18 cellular contexts compared by ENCODE assay signal in genomic region chr7:26117142-26117807, GRCh38. TPM values are rescaled to one million over a fixed set of nuclear protein-coding genes. Genes with fewer than 3 reads are reported as not detected.
DNase-seq lines count a peak whose midpoint lies in the region; ATAC-seq and TF ChIP-seq lines count a peak whose summit lies in the region.
"Had no signal": no experiment of that assay in that cellular context is flagged by ENCODE, and none has a peak within 500 bp of the region (broad histone marks: within the 10 kb centered on the region; RNA-seq: fewer than 3 reads in every experiment).

No MANE protein-coding gene starts in this region.

- POLR2A ChIA-PET in MCF 10A (lab: Yijun Ruan, JAX) = no interaction called here

- intact Hi-C loops in MCF 10A (cut with micrococcal nuclease) = no loop called here

- no peaks in the 10 kb centered on the region for H3K27me3 Mint-ChIP-seq in activated T-cell treated with anti-CD3 and anti-CD28 coated beads, Interleukin-2, amount 50 U/mL, for 72 hours (ENCODE audit: low read depth)
- H3K27me3 Mint-ChIP-seq in MCF 10A (ENCODE audit: insufficient read depth, unreplicated experiment) = peaks cover 10% of the 10 kb centered on the region

- no peaks in the 10 kb centered on the region for H3K36me3 Mint-ChIP-seq in activated T-cell treated with anti-CD3 and anti-CD28 coated beads, Interleukin-2, amount 50 U/mL, for 72 hours (ENCODE audit: insufficient read depth in 2 of 2)
- H3K36me3 Mint-ChIP-seq in stimulated activated effector memory CD8-positive, alpha-beta T cell treated with anti-CD3 and anti-CD28 coated beads, Interleukin-12 subunit alpha, Interleukin-12 subunit beta, amount 100 ng/mL, for 72 hours = no peaks in the 10 kb centered on the region
- no peaks in the 10 kb centered on the region for H3K36me3 Mint-ChIP-seq in MCF 10A (ENCODE audit: insufficient read depth, unreplicated experiment)

- H3K4me1 Mint-ChIP-seq in activated T-cell treated with anti-CD3 and anti-CD28 coated beads, Interleukin-2, amount 50 U/mL, for 72 hours (ENCODE audit: low read depth) = peaks cover 17% of the 10 kb centered on the region
- H3K4me1 Mint-ChIP-seq in stimulated activated effector memory CD8-positive, alpha-beta T cell treated with anti-CD3 and anti-CD28 coated beads, Interleukin-12 subunit alpha, Interleukin-12 subunit beta, amount 100 ng/mL, for 72 hours = peaks cover 13% of the 10 kb centered on the region
- H3K4me1 Mint-ChIP-seq in MCF 10A (ENCODE audit: insufficient read depth, unreplicated experiment) = no peaks in the 10 kb centered on the region

- H3K36me3 ChIP-seq in WERI-Rb-1 = no peaks in the 10 kb centered on the region
- H3K36me3 ChIP-seq: pancreas had no signal

- TF ChIP-seq CTCF in NB4 (IDR thresholded peaks at IDR 0.05; ENCODE audit: low read depth, low read length) (peak; percentile 19), WERI-Rb-1 (IDR thresholded peaks at IDR 0.05; ENCODE audit: low read depth, low read length) (peak; percentile 55), MCF 10A (IDR thresholded peaks at IDR 0.05; ENCODE audit: unreplicated experiment) (no peak)

- BruUV-seq in MCF 10A (replicated peaks; lab: Mats Ljungman, UMichigan) = no TSS peak

- peak; percentile 46 to 66 for ATAC-seq in activated T-cell treated with anti-CD3 and anti-CD28 coated beads, Interleukin-2, amount 50 U/mL, for 72 hours (replicated peaks in 1 of 2)
- ATAC-seq in stimulated activated effector memory CD8-positive, alpha-beta T cell treated with anti-CD3 and anti-CD28 coated beads, Interleukin-12 subunit alpha, Interleukin-12 subunit beta, amount 100 ng/mL, for 72 hours = peak; percentile 67
- ATAC-seq in HG03025 (IDR thresholded peaks at IDR 0.05; ENCODE audit: low FRiP score, unreplicated experiment) = no peak
- ATAC-seq: mucosa of descending colon, pancreas, T-helper 17 cell had no signal

- CTCF ChIA-PET in MCF 10A (lab: Yijun Ruan, JAX) = interaction anchor here (1.0 kb wide), 1 partner anchor 26 kb away, joined by 3 read pairs; no protein-coding TSS in a partner anchor

- H3K27me3 ChIP-seq in WERI-Rb-1 (ENCODE audit: insufficient read depth, low read depth, severe bottlenecking) = no peaks in the 10 kb centered on the region
- H3K27me3 ChIP-seq: pancreas had no signal

- no peak overlapping the region for H3K4me3 Mint-ChIP-seq in activated T-cell treated with anti-CD3 and anti-CD28 coated beads, Interleukin-2, amount 50 U/mL, for 72 hours
- H3K4me3 Mint-ChIP-seq in stimulated activated effector memory CD8-positive, alpha-beta T cell treated with anti-CD3 and anti-CD28 coated beads, Interleukin-12 subunit alpha, Interleukin-12 subunit beta, amount 100 ng/mL, for 72 hours = no peak overlapping the region
- H3K4me3 Mint-ChIP-seq in MCF 10A (ENCODE audit: unreplicated experiment) = no peak overlapping the region
- H3K4me3 Mint-ChIP-seq: activated T-helper 1 cell treated with anti-CD3 and anti-CD28 coated beads, Interleukin-12 subunit alpha, Interleukin-12 subunit beta, Interleukin-2, Interleukin-4 antibody, amounts not matched to agents 30 ng/mL and 10 ng/mL and 1 ng/mL, durations not matched to agents 14 hours and 24 hours and 36 hours; T-helper 17 cell had no signal

- TF ChIP-seq POLR2A in NB4 (IDR thresholded peaks at IDR 0.05; ENCODE audit: extremely low read depth, insufficient read length) = no peak

- H3K9me3 ChIP-seq in WERI-Rb-1 (ENCODE audit: severe bottlenecking) = no peaks in the 10 kb centered on the region
- H3K9me3 ChIP-seq: mucosa of descending colon, pancreas had no signal

- no peak overlapping the region for H3K27ac Mint-ChIP-seq in activated T-cell treated with anti-CD3 and anti-CD28 coated beads, Interleukin-2, amount 50 U/mL, for 72 hours
- no peak overlapping the region for H3K27ac Mint-ChIP-seq in stimulated activated effector memory CD8-positive, alpha-beta T cell treated with anti-CD3 and anti-CD28 coated beads, Interleukin-12 subunit alpha, Interleukin-12 subunit beta, amount 100 ng/mL, for 72 hours
- H3K27ac Mint-ChIP-seq in MCF 10A (ENCODE audit: low read depth, unreplicated experiment) = no peak overlapping the region
- H3K27ac Mint-ChIP-seq: activated T-helper 1 cell treated with anti-CD3 and anti-CD28 coated beads, Interleukin-12 subunit alpha, Interleukin-12 subunit beta, Interleukin-2, Interleukin-4 antibody, amounts not matched to agents 30 ng/mL and 10 ng/mL and 1 ng/mL, durations not matched to agents 14 hours and 24 hours and 36 hours; T-helper 17 cell had no signal

- DNase-seq in activated T-cell treated with anti-CD3 and anti-CD28 coated beads, Interleukin-2, amount 50 U/mL, for 72 hours = peak; percentile 9 to 23
- DNase-seq in activated T-cell treated with anti-CD3 and anti-CD28 coated beads, Interleukin-2, amount 50 U/mL, for 1 hour = no peak
- DNase-seq in NB4 (ENCODE audit: low read depth) = peak; percentile 58
- DNase-seq in WERI-Rb-1 = peak; percentile 79
- no peak for DNase-seq in stimulated activated effector memory CD8-positive, alpha-beta T cell treated with anti-CD3 and anti-CD28 coated beads, Interleukin-12 subunit alpha, Interleukin-12 subunit beta, amount 100 ng/mL, for 72 hours (ENCODE audit: low spot score in 2 of 2)
- DNase-seq in NCI-H2029 (lab: John Stamatoyannopoulos, UW) = no peak
- DNase-seq in MCF 10A (ENCODE audit: unreplicated experiment) = no peak
- DNase-seq: activated CD4-positive, alpha-beta T cell treated with anti-CD3 and anti-CD28 coated beads for 48 hours; Calu3; kidney glomerular epithelial cell; mucosa of descending colon; NCI-H446; pancreas; small intestine; T-helper 17 cell had no signal

- no peaks in the 10 kb centered on the region for H3K9me3 Mint-ChIP-seq in activated T-cell treated with anti-CD3 and anti-CD28 coated beads, Interleukin-2, amount 50 U/mL, for 72 hours
- H3K9me3 Mint-ChIP-seq in stimulated activated effector memory CD8-positive, alpha-beta T cell treated with anti-CD3 and anti-CD28 coated beads, Interleukin-12 subunit alpha, Interleukin-12 subunit beta, amount 100 ng/mL, for 72 hours = no peaks in the 10 kb centered on the region
- H3K9me3 Mint-ChIP-seq in MCF 10A (ENCODE audit: unreplicated experiment) = no peaks in the 10 kb centered on the region
- H3K9me3 Mint-ChIP-seq: activated T-helper 1 cell treated with anti-CD3 and anti-CD28 coated beads, Interleukin-12 subunit alpha, Interleukin-12 subunit beta, Interleukin-2, Interleukin-4 antibody, amounts not matched to agents 30 ng/mL and 10 ng/mL and 1 ng/mL, durations not matched to agents 14 hours and 24 hours and 36 hours had no signal

- H3K4me3 ChIP-seq in NB4 (ENCODE audit: low read depth, low read length) = no peak overlapping the region
- H3K4me3 ChIP-seq in WERI-Rb-1 (ENCODE audit: low read depth, low read length) = no peak overlapping the region
- H3K4me3 ChIP-seq: mucosa of descending colon, pancreas had no signal

- no peak overlapping the region for H3K27ac ChIP-seq in WERI-Rb-1
- H3K27ac ChIP-seq: epithelial cell of prostate, pancreas had no signal

RNA-seq across cellular contexts. Expression of gene NFE2L3, which starts 34.7 kb away (rescaled TPM):
- total RNA-seq in activated T-cell treated with anti-CD3 and anti-CD28 coated beads, Interleukin-2, amount 50 U/mL, for 72 hours = 10 to 100 TPM; 18.5 to 22.2 TPM
- total RNA-seq in MCF 10A (2022) = 1.2 and 2.2 TPM in 2 replicates

Comparison
In these comparisons a context has a peak if more than half of its experiments do, and no peak if none do; other contexts are left out.
1. DNase-seq: peak in activated T-cell treated with anti-CD3 and anti-CD28 coated beads, Interleukin-2, amount 50 U/mL, for 72 hours (2 of 2), NB4 (single experiment) and WERI-Rb-1 (single experiment); none in activated T-cell treated with anti-CD3 and anti-CD28 coated beads, Interleukin-2, amount 50 U/mL, for 1 hour (single experiment), stimulated activated effector memory CD8-positive, alpha-beta T cell treated with anti-CD3 and anti-CD28 coated beads, Interleukin-12 subunit alpha, Interleukin-12 subunit beta, amount 100 ng/mL, for 72 hours (0 of 2), NCI-H2029 (single experiment) and MCF 10A (single experiment).